1 cellular context compared by ENCODE assay signal in the genomic region with DNA sequence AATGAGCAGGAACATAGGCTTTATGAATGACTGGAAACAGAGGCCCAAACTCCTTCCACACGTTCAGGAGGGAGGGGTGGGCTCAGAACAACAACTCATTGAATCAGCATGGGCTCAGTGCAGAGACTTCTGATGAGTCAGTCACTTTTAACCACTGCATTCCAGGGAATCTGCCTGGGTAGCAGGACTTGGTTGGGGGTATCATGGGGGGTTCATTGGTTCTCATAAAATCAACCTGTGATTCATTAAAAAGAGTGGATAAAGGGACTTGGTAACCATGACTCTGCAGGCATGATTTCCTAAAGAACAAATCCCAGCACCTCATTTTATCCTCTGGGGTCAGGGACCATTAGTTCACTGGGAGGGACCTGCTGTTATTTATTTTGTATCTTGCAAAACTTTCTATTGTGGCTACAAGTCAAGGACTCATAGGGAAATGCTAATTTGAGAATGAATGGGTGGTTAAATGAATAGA.
TF ChIP-seq lines count a peak whose summit lies in the region.

No MANE protein-coding gene starts in this region.

TF ChIP-seq in HCT116, 20 proteins besides CTCF, POLR2A, EP300 and RAD21 (continued from another document):
- no peak for TF ChIP-seq ELF1 (IDR thresholded peaks at IDR 0.05; ENCODE audit: borderline replicate concordance, low read depth)
TF ChIP-seq in HCT116: peak in this region for 1.
